ENCODE assay signal across 14 cellular contexts in genomic region chr10:119404719-119405504, GRCh38.
DNase-seq lines count a peak whose midpoint lies in the region; ATAC-seq, FAIRE-seq and TF ChIP-seq lines count a peak whose summit lies in the region.
"Had no signal": no experiment of that assay in that cellular context is flagged by ENCODE, and none has a peak within 500 bp of the region (broad histone marks: within the 10 kb centered on the region; RNA-seq: fewer than 3 reads in every experiment).

No MANE protein-coding gene starts in this region.

- no peaks in the 10 kb centered on the region for H3K27me3 Mint-ChIP-seq in naive thymus-derived CD4-positive, alpha-beta T cell

- H3K9me3 ChIP-seq in heart right ventricle (no peaks in the 10 kb centered on the region), endothelial cell of umbilical vein (replicated peaks; ENCODE audit: control insufficient read depth, insufficient read depth, low read length) (no peaks in the 10 kb centered on the region)
- H3K9me3 ChIP-seq in naive thymus-derived CD4-positive, alpha-beta T cell (ENCODE audit: control insufficient read depth in 2 of 3, low read length in 3 of 3) = no peaks in the 10 kb centered on the region

- 69 to 73% methylated on average over 13 of the region's 13 CpGs for WGBS in heart right ventricle, 2 donors

- peak overlapping the region in 9 of 10 donors; percentile 62 to 90 (median 75) for H3K27ac ChIP-seq in heart right ventricle
- peak overlapping the region; percentile 4 for H3K27ac ChIP-seq in endothelial cell of umbilical vein (ENCODE audit: insufficient read depth, low read depth, low read length)
- no peak overlapping the region for H3K27ac ChIP-seq in naive thymus-derived CD4-positive, alpha-beta T cell (ENCODE audit: low read depth, low read length)
- H3K27ac ChIP-seq: SK-N-MC had no signal

- H3K4me1 Mint-ChIP-seq in naive thymus-derived CD4-positive, alpha-beta T cell = peaks cover 0 to 16% (median 7%) of the 10 kb centered on the region in 7 donors

- no peaks in the 10 kb centered on the region for H3K79me2 ChIP-seq in endothelial cell of umbilical vein (ENCODE audit: control insufficient read depth, insufficient read depth, low read length)

- H3K36me3 Mint-ChIP-seq in naive thymus-derived CD4-positive, alpha-beta T cell = peaks cover 1 to 8% (median 4%) of the 10 kb centered on the region in 5 donors

- H3K36me3 ChIP-seq in heart right ventricle = peaks cover 0 to 8% (median 0%) of the 10 kb centered on the region in 9 donors
- no peaks in the 10 kb centered on the region for H3K36me3 ChIP-seq in endothelial cell of umbilical vein (ENCODE audit: control insufficient read depth in 2 of 2, extremely low read depth in 1 of 2, insufficient read depth in 2 of 2, low read length in 2 of 2)
- peaks cover 0 to 6% (median 0%) of the 10 kb centered on the region in 3 experiments for H3K36me3 ChIP-seq in naive thymus-derived CD4-positive, alpha-beta T cell (ENCODE audit: control insufficient read depth in 2 of 3, insufficient read depth in 3 of 3, low read length in 3 of 3)

- no peak overlapping the region for H3K4me2 ChIP-seq in endothelial cell of umbilical vein (ENCODE audit: insufficient read depth, low read length)
- H3K4me2 ChIP-seq: smooth muscle cell had no signal

- no peak overlapping the region for H3K4me3 ChIP-seq in heart right ventricle
- H3K4me3 ChIP-seq in endothelial cell of umbilical vein (replicated peaks in 1 of 3; ENCODE audit: insufficient read depth in 1 of 3, low read depth in 1 of 3, low read length in 3 of 3) = no peak overlapping the region
- H3K4me3 ChIP-seq in naive thymus-derived CD4-positive, alpha-beta T cell (ENCODE audit: low read length) = no peak overlapping the region
- H3K4me3 ChIP-seq: SK-N-MC, smooth muscle cell had no signal

- peak overlapping the region in 3 of 9 donors; percentile 21 to 55 (median 21) for H3K27ac Mint-ChIP-seq in naive thymus-derived CD4-positive, alpha-beta T cell

- no peak for TF ChIP-seq CTCF in heart right ventricle (IDR thresholded peaks at IDR 0.05)
- TF ChIP-seq CTCF in endothelial cell of umbilical vein (IDR thresholded peaks at IDR 0.05; ENCODE audit: extremely low read depth in 1 of 2, insufficient read depth in 1 of 2, low read depth in 1 of 2, low read length in 2 of 2) = no peak
- TF ChIP-seq CTCF in D721Med (IDR thresholded peaks at IDR 0.05; ENCODE audit: insufficient read depth, missing control alignments) = no peak

- dilution Hi-C loops in endothelial cell of umbilical vein (cut with MboI; ENCODE audit: extremely low pct_ligation_motif_present, low sequenced_read_pairs) = no loop called here

- H3K27me3 ChIP-seq in heart right ventricle (no peaks in the 10 kb centered on the region), endothelial cell of umbilical vein (ENCODE audit: control insufficient read depth in 2 of 2, insufficient read depth in 2 of 2, low read length in 2 of 2) (no peaks in the 10 kb centered on the region)
- H3K27me3 ChIP-seq in naive thymus-derived CD4-positive, alpha-beta T cell (ENCODE audit: control insufficient read depth in 2 of 2, insufficient read depth in 2 of 2, low read length in 2 of 2) = no peaks in the 10 kb centered on the region

- H3K4me3 Mint-ChIP-seq in naive thymus-derived CD4-positive, alpha-beta T cell = no peak overlapping the region

- no peak for TF ChIP-seq POLR2A in endothelial cell of umbilical vein (IDR thresholded peaks at IDR 0.05; ENCODE audit: low read depth, low read length)

- H3K9me1 ChIP-seq in endothelial cell of umbilical vein (replicated peaks; ENCODE audit: control insufficient read depth, extremely low read depth, insufficient read depth, low read length) = no peaks in the 10 kb centered on the region

- FAIRE-seq in endothelial cell of umbilical vein (lab: Jason Lieb, UNC) = peak; percentile 84
- FAIRE-seq in D721Med (lab: Jason Lieb, UNC) = no peak
- FAIRE-seq: colon had no signal

- H3K4me1 ChIP-seq in heart right ventricle = peaks cover 19 to 87% (median 68%) of the 10 kb centered on the region in 9 donors
- H3K4me1 ChIP-seq in endothelial cell of umbilical vein (ENCODE audit: control insufficient read depth, extremely low read depth, insufficient read depth, low read length) = peaks cover 45% of the 10 kb centered on the region
- no peaks in the 10 kb centered on the region for H3K4me1 ChIP-seq in naive thymus-derived CD4-positive, alpha-beta T cell (ENCODE audit: control insufficient read depth in 2 of 2, insufficient read depth in 2 of 2, low read length in 2 of 2)

- H3K9ac ChIP-seq in endothelial cell of umbilical vein (replicated peaks; ENCODE audit: extremely low read depth, insufficient read depth, low read length) = peak overlapping the region; percentile 13

- BruUV-seq in endothelial cell of umbilical vein (replicated peaks; lab: Mats Ljungman, UMichigan) = no TSS peak

- H3K9me3 Mint-ChIP-seq in naive thymus-derived CD4-positive, alpha-beta T cell = peaks cover 0 to 1% (median 0%) of the 10 kb centered on the region in 11 donors

- ATAC-seq in heart right ventricle (peak in 5 of 8 donors; percentile 2 to 19 (median 10)), Right ventricle myocardium inferior (no peak), HG02610 (IDR thresholded peaks at IDR 0.05; ENCODE audit: unreplicated experiment) (no peak)
- ATAC-seq in naive thymus-derived CD4-positive, alpha-beta T cell = peak; percentile 36
- ATAC-seq: activated CD4-positive, CD25-positive, alpha-beta regulatory T cell treated with anti-CD3 and anti-CD28 coated beads, Interleukin-2, amount 50 U/mL, for 24 hours had no signal

- no peaks in the 10 kb centered on the region for H4K20me1 ChIP-seq in endothelial cell of umbilical vein (replicated peaks; ENCODE audit: control insufficient read depth, extremely low read depth, insufficient read depth, low read length)

- intact Hi-C loops in heart right ventricle (cut with DNase I) (loop anchor here in 4 of 10 donors (5.0 kb wide), 3 partner anchors 33 to 103 kb away; no protein-coding TSS in a partner anchor), Right ventricle myocardium inferior (cut with DNase I) (no loop called here), endothelial cell of umbilical vein (cut with micrococcal nuclease) (no loop called here)
- intact Hi-C loops in naive thymus-derived CD4-positive, alpha-beta T cell (cut with micrococcal nuclease) = no loop called here

- H2AFZ ChIP-seq in endothelial cell of umbilical vein (ENCODE audit: low read depth, low read length) = no peak overlapping the region

- no peak for DNase-seq in heart right ventricle
- DNase-seq in Right ventricle myocardium inferior (ENCODE audit: missing footprints) = no peak
- peak; percentile 85 for DNase-seq in endothelial cell of umbilical vein (ENCODE audit: low read depth, low spot score)
- DNase-seq in naive thymus-derived CD4-positive, alpha-beta T cell = no peak
- DNase-seq in D721Med (ENCODE audit: insufficient read length, low spot score) = no peak
- no peak for DNase-seq in OCI-M1 (lab: John Stamatoyannopoulos, UW)
- DNase-seq in retina = no peak
- DNase-seq: DMS 273 treated with DMSO at 0.1 percent for 48 hours, NCI-H69 had no signal

- POLR2A ChIA-PET in endothelial cell of umbilical vein (lab: Charles Lee) = interaction anchor here (0.5 kb wide), 2 partner anchors 195 to 198 kb away, joined by 3 to 7 read pairs; partner anchors contain the start of gene GRK5
- POLR2A ChIA-PET in naive thymus-derived CD4-positive, alpha-beta T cell (lab: Charles Lee) = interaction anchor here (0.7 kb wide), 1 partner anchor 195 kb away, joined by 3 read pairs; no protein-coding TSS in a partner anchor

- CTCF ChIA-PET in endothelial cell of umbilical vein (lab: Charles Lee) = interaction anchor here (0.6 to 2.3 kb wide), 5 partner anchors 14 to 206 kb away, joined by 3 to 7 read pairs (median 4); no protein-coding TSS in a partner anchor
- CTCF ChIA-PET in naive thymus-derived CD4-positive, alpha-beta T cell (lab: Charles Lee) = no interaction called here

TF ChIP-seq in endothelial cell of umbilical vein, 7 proteins besides CTCF, POLR2A, EP300 and RAD21:
- no peak for TF ChIP-seq POLR2AphosphoS5 (IDR thresholded peaks at IDR 0.05; ENCODE audit: insufficient read depth, low read depth, low read length)
- TF ChIP-seq MAX (IDR thresholded peaks at IDR 0.05; ENCODE audit: insufficient read depth, insufficient read length) = no peak
- no peak for TF ChIP-seq EZH2 (IDR thresholded peaks at IDR 0.05; ENCODE audit: borderline replicate concordance, low read depth, low read length, severe bottlenecking)
- TF ChIP-seq JUN (IDR thresholded peaks at IDR 0.05; ENCODE audit: borderline replicate concordance, insufficient read depth, insufficient read length, low read depth) = no peak
- TF ChIP-seq FOS (IDR thresholded peaks at IDR 0.05; ENCODE audit: borderline replicate concordance, insufficient read depth, low read length) = no peak
- no peak for TF ChIP-seq MYC (IDR thresholded peaks at IDR 0.05; ENCODE audit: low read depth, low read length)
- TF ChIP-seq GATA2 (IDR thresholded peaks at IDR 0.05; ENCODE audit: insufficient read depth, insufficient read length, low read depth, low read length) = no peak

Comparison
In these comparisons a context has a peak if more than half of its experiments do, and no peak if none do; other contexts are left out.
1. ATAC-seq: peak in heart right ventricle (5 of 8) and naive thymus-derived CD4-positive, alpha-beta T cell (single experiment); none in Right ventricle myocardium inferior (single experiment) and HG02610 (single experiment).